Comparison of ENCODE assay signal across 22 cellular contexts in the genomic region with DNA sequence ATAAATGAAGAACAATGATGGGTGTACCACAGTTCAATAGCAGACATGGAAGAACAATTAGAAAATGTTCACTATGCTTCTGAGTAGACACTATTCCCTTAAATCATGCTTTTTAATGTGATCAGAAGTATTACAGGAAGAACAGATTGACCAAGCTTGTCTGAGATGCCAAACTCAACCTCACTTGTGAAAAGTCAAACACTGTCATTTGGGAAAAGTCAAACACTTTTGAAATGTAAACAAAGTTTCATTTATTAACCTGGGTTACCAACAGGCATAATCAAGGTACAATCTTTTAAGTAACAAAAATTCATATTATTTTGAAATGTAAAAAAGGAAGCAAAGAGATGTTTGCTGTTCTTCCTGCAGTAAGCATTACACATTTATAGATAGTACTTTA. TPM values are rescaled to one million over a fixed set of nuclear protein-coding genes. Genes with fewer than 3 reads are reported as not detected.
A peak's percentile ranks its signal among the peaks of the same experiment; 100 is the strongest.
DNase-seq lines count a peak whose midpoint lies in the region; ATAC-seq and TF ChIP-seq lines count a peak whose summit lies in the region.
"Had no signal": no experiment of that assay in that cellular context is flagged by ENCODE, and none has a peak within 500 bp of the region (broad histone marks: within the 10 kb centered on the region; RNA-seq: fewer than 3 reads in every experiment).

No MANE protein-coding gene starts in this region.

- no peak for TF ChIP-seq CTCF in activated B cell treated with CpG ODN at 0.5 μM for 24 hours (IDR thresholded peaks at IDR 0.05)

- DNase-seq in DMS53 (lab: John Stamatoyannopoulos, UW): peak; percentile 14
- no peak for DNase-seq in DMS53 treated with DMSO at 0.1 percent for 48 hours (lab: John Stamatoyannopoulos, UW; ENCODE audit: unreplicated experiment)
- no peak for DNase-seq in CD4-positive, CD25-positive, alpha-beta regulatory T cell
- DNase-seq in activated B cell treated with CpG ODN at 0.5 μM for 24 hours: no peak
- DNase-seq in naive thymus-derived CD4-positive, alpha-beta T cell: no peak
- no peak for DNase-seq in DMS153 treated with DMSO at 0.1 percent for 48 hours (lab: John Stamatoyannopoulos, UW; ENCODE audit: unreplicated experiment)
- DNase-seq in dermis blood vessel endothelial cell: no peak
- no peak for DNase-seq in posterior cingulate gyrus
- DNase-seq: activated CD4-positive, CD25-positive, alpha-beta regulatory T cell treated with anti-CD3 and anti-CD28 coated beads, Interleukin-2, amount 50 U/mL, for 72 hours; activated gamma-delta T cell treated with Interleukin-2 at 50 U/mL for 16 hours; effector CD8-positive, alpha-beta T cell; hippocampal formation; mammary epithelial cell; NCI-H2171; NCI-H524 treated with DMSO at 0.1 percent for 48 hours; stimulated activated naive CD8-positive, alpha-beta T cell treated with anti-CD3 and anti-CD28 coated beads, Interleukin-15, amount 100 ng/mL, for 72 hours; trophoblast cell had no signal

- peaks cover 64% of the 10 kb centered on the region for H3K36me3 ChIP-seq in CD4-positive, CD25-positive, alpha-beta regulatory T cell (ENCODE audit: control insufficient read depth, insufficient read depth, low read length)
- peaks cover 15 to 32% (median 18%) of the 10 kb centered on the region in 3 experiments for H3K36me3 ChIP-seq in naive thymus-derived CD4-positive, alpha-beta T cell (ENCODE audit: control insufficient read depth in 2 of 3, insufficient read depth in 3 of 3, low read length in 3 of 3)
- H3K36me3 ChIP-seq: prostate gland had no signal

- H3K4me3 Mint-ChIP-seq in CD4-positive, CD25-positive, alpha-beta regulatory T cell: peak overlapping the region in 1 of 4 donors; percentile 10
- H3K4me3 Mint-ChIP-seq in activated B cell treated with CpG ODN at 0.5 μM for 24 hours: no peak overlapping the region
- H3K4me3 Mint-ChIP-seq in naive thymus-derived CD4-positive, alpha-beta T cell: no peak overlapping the region
- H3K4me3 Mint-ChIP-seq: nephron; stimulated activated naive CD8-positive, alpha-beta T cell treated with anti-CD3 and anti-CD28 coated beads, Interleukin-15, amount 100 ng/mL, for 72 hours had no signal

- no peak for ATAC-seq in CD4-positive, CD25-positive, alpha-beta regulatory T cell (ENCODE audit: low read depth in 2 of 2)
- no peak for ATAC-seq in activated B cell treated with CpG ODN at 0.5 μM for 24 hours (ENCODE audit: low read depth)
- no peak for ATAC-seq in naive thymus-derived CD4-positive, alpha-beta T cell
- ATAC-seq: esophagus mucosa; SK-N-SH treated with all-trans-retinoic acid at 6 μM for 48 hours; stimulated activated naive CD8-positive, alpha-beta T cell treated with anti-CD3 and anti-CD28 coated beads, Interleukin-15, amount 100 ng/mL, for 72 hours had no signal

- H3K4me3 ChIP-seq in CD4-positive, CD25-positive, alpha-beta regulatory T cell (ENCODE audit: low read depth, low read length): no peak overlapping the region
- no peak overlapping the region for H3K4me3 ChIP-seq in naive thymus-derived CD4-positive, alpha-beta T cell (ENCODE audit: low read length)
- H3K4me3 ChIP-seq: prostate gland had no signal

- no peaks in the 10 kb centered on the region for H3K27me3 Mint-ChIP-seq in CD4-positive, CD25-positive, alpha-beta regulatory T cell
- no peaks in the 10 kb centered on the region for H3K27me3 Mint-ChIP-seq in activated B cell treated with CpG ODN at 0.5 μM for 24 hours
- H3K27me3 Mint-ChIP-seq in naive thymus-derived CD4-positive, alpha-beta T cell: no peaks in the 10 kb centered on the region
- H3K27me3 Mint-ChIP-seq: stimulated activated naive CD8-positive, alpha-beta T cell treated with anti-CD3 and anti-CD28 coated beads, Interleukin-15, amount 100 ng/mL, for 72 hours had no signal

- H3K27me3 ChIP-seq in CD4-positive, CD25-positive, alpha-beta regulatory T cell (ENCODE audit: control insufficient read depth, insufficient read depth, low read length): no peaks in the 10 kb centered on the region
- H3K27me3 ChIP-seq in naive thymus-derived CD4-positive, alpha-beta T cell (ENCODE audit: control insufficient read depth in 2 of 2, insufficient read depth in 2 of 2, low read length in 2 of 2): no peaks in the 10 kb centered on the region

- no peaks in the 10 kb centered on the region for H3K9me3 Mint-ChIP-seq in CD4-positive, CD25-positive, alpha-beta regulatory T cell
- no peaks in the 10 kb centered on the region for H3K9me3 Mint-ChIP-seq in activated B cell treated with CpG ODN at 0.5 μM for 24 hours
- H3K9me3 Mint-ChIP-seq in naive thymus-derived CD4-positive, alpha-beta T cell: no peaks in the 10 kb centered on the region
- H3K9me3 Mint-ChIP-seq: nephron; stimulated activated naive CD8-positive, alpha-beta T cell treated with anti-CD3 and anti-CD28 coated beads, Interleukin-15, amount 100 ng/mL, for 72 hours had no signal

- peaks cover 26% of the 10 kb centered on the region for H3K4me1 ChIP-seq in CD4-positive, CD25-positive, alpha-beta regulatory T cell (ENCODE audit: control insufficient read depth, insufficient read depth, low read length, poor library complexity, severe bottlenecking)
- H3K4me1 ChIP-seq in naive thymus-derived CD4-positive, alpha-beta T cell (ENCODE audit: control insufficient read depth in 2 of 2, insufficient read depth in 2 of 2, low read length in 2 of 2): peaks cover 17% of the 10 kb centered on the region in 2 donors
- H3K4me1 ChIP-seq: prostate gland had no signal

- CTCF ChIA-PET in activated B cell treated with CpG ODN at 0.5 μM for 24 hours (lab: Charles Lee): interaction anchor here (1.2 to 1.3 kb wide), 2 partner anchors 11 to 201 kb away, joined by 3 to 4 read pairs; no protein-coding TSS in a partner anchor
- CTCF ChIA-PET in naive thymus-derived CD4-positive, alpha-beta T cell (lab: Charles Lee): no interaction called here

- H3K4me1 Mint-ChIP-seq in CD4-positive, CD25-positive, alpha-beta regulatory T cell: peaks cover 25 to 50% (median 48%) of the 10 kb centered on the region in 4 donors
- peaks cover 54% of the 10 kb centered on the region for H3K4me1 Mint-ChIP-seq in activated B cell treated with CpG ODN at 0.5 μM for 24 hours
- H3K4me1 Mint-ChIP-seq in naive thymus-derived CD4-positive, alpha-beta T cell: peaks cover 19 to 57% (median 47%) of the 10 kb centered on the region in 7 donors

- intact Hi-C loops in activated B cell treated with CpG ODN at 0.5 μM for 24 hours (cut with micrococcal nuclease) (no loop called here), posterior cingulate gyrus (cut with DNase I) (no loop called here)
- intact Hi-C loops in naive thymus-derived CD4-positive, alpha-beta T cell (cut with micrococcal nuclease): no loop called here

- H3K27ac ChIP-seq in CD4-positive, CD25-positive, alpha-beta regulatory T cell (ENCODE audit: insufficient read depth, low read length, poor library complexity, severe bottlenecking): peak overlapping the region; percentile 1
- H3K27ac ChIP-seq in naive thymus-derived CD4-positive, alpha-beta T cell (ENCODE audit: low read depth, low read length): no peak overlapping the region
- H3K27ac ChIP-seq: 22Rv1, prostate gland had no signal

- no peaks in the 10 kb centered on the region for H3K9me3 ChIP-seq in CD4-positive, CD25-positive, alpha-beta regulatory T cell (ENCODE audit: control insufficient read depth in 2 of 2, low read length in 2 of 2)
- H3K9me3 ChIP-seq in naive thymus-derived CD4-positive, alpha-beta T cell (ENCODE audit: control insufficient read depth in 2 of 3, low read length in 3 of 3): no peaks in the 10 kb centered on the region
- H3K9me3 ChIP-seq: prostate gland had no signal

- peak overlapping the region in 1 of 3 donors; percentile 75 for H3K27ac Mint-ChIP-seq in CD4-positive, CD25-positive, alpha-beta regulatory T cell
- H3K27ac Mint-ChIP-seq in activated B cell treated with CpG ODN at 0.5 μM for 24 hours: peak overlapping the region; percentile 37
- peak overlapping the region in 6 of 9 donors; percentile 4 to 83 (median 72) for H3K27ac Mint-ChIP-seq in naive thymus-derived CD4-positive, alpha-beta T cell

- POLR2A ChIA-PET in activated B cell treated with CpG ODN at 0.5 μM for 24 hours (lab: Charles Lee): no interaction called here
- POLR2A ChIA-PET in naive thymus-derived CD4-positive, alpha-beta T cell (lab: Charles Lee): no interaction called here

- peaks cover 25% of the 10 kb centered on the region for H3K36me3 Mint-ChIP-seq in CD4-positive, CD25-positive, alpha-beta regulatory T cell
- H3K36me3 Mint-ChIP-seq in activated B cell treated with CpG ODN at 0.5 μM for 24 hours (ENCODE audit: low read depth): peaks cover 82% of the 10 kb centered on the region
- peaks cover 5 to 37% (median 32%) of the 10 kb centered on the region in 5 donors for H3K36me3 Mint-ChIP-seq in naive thymus-derived CD4-positive, alpha-beta T cell

RNA-seq across cellular contexts. Expression of gene RAB14, which starts 19.2 kb away (rescaled TPM):
- total RNA-seq in CD4-positive, CD25-positive, alpha-beta regulatory T cell: 56.8 TPM
- polyA plus RNA-seq in CD4-positive, CD25-positive, alpha-beta regulatory T cell: 10 to 100 TPM; 36.8 to 54.7 (median 45.1) TPM
- total RNA-seq in activated B cell treated with CpG ODN at 0.5 μM for 24 hours (55.9 and 63.8 TPM in 2 replicates), dermis blood vessel endothelial cell (28.9 and 54.8 TPM in 2 replicates)
- total RNA-seq in naive thymus-derived CD4-positive, alpha-beta T cell: 10 to 100 TPM; 43.9 to 66.5 (median 60.7) TPM
- polyA plus RNA-seq in naive thymus-derived CD4-positive, alpha-beta T cell: 10 to 100 TPM; 30.5 to 38.7 TPM
